1 cellular context compared by ENCODE assay signal in genomic region chr13:42216422-42216735, GRCh38.
TF ChIP-seq lines count a peak whose summit lies in the region.

No MANE protein-coding gene starts in this region.

TF ChIP-seq in SK-N-SH treated with all-trans-retinoic acid at 6 μM for 48 hours, 23 proteins besides CTCF, POLR2A, EP300 and RAD21 (continued from another document):
- TF ChIP-seq POU6F1 (CRISPR knock-in tag; IDR thresholded peaks at IDR 0.05; ENCODE audit: borderline replicate concordance, low read depth): no peak
- TF ChIP-seq ZNF565 (CRISPR knock-in tag; conservative IDR thresholded peaks at IDR 0.05; ENCODE audit: low read depth): no peak
- TF ChIP-seq TOX (CRISPR knock-in tag; IDR thresholded peaks at IDR 0.05; ENCODE audit: borderline replicate concordance): no peak
- TF ChIP-seq ZNF70 (CRISPR knock-in tag; IDR thresholded peaks at IDR 0.05): no peak
- no peak for TF ChIP-seq PPARA (CRISPR knock-in tag; IDR thresholded peaks at IDR 0.05; ENCODE audit: borderline replicate concordance)
- no peak for TF ChIP-seq TCF4 (CRISPR knock-in tag; IDR thresholded peaks at IDR 0.05; ENCODE audit: borderline replicate concordance)
- TF ChIP-seq CREB5 (CRISPR knock-in tag; IDR thresholded peaks at IDR 0.05; ENCODE audit: low read depth): no peak
- no peak for TF ChIP-seq PATZ1 (CRISPR knock-in tag; IDR thresholded peaks at IDR 0.05; ENCODE audit: borderline replicate concordance)
- no peak for TF ChIP-seq GLIS3 (CRISPR knock-in tag; IDR thresholded peaks at IDR 0.05)
